8 cellular contexts compared by ENCODE assay signal in genomic region chr1:182604128-182604834, GRCh38. TPM values are rescaled to one million over a fixed set of nuclear protein-coding genes. Genes with fewer than 3 reads are reported as not detected.
DNase-seq lines count a peak whose midpoint lies in the region; ATAC-seq and TF ChIP-seq lines count a peak whose summit lies in the region.

Gene RGS16, minus strand, starts transcription at chr1:182604389. Its CDS starts 130 bp downstream, at chr1:182604259.

- peaks cover 30% of the 10 kb centered on the region for H3K4me1 Mint-ChIP-seq in activated T-cell treated with anti-CD3 and anti-CD28 coated beads, Interleukin-2, amount 50 U/mL, for 4 hours (ENCODE audit: low read depth)

- H3K9me3 ChIP-seq in Panc1 (ENCODE audit: control insufficient read depth, insufficient read depth, low read depth, low read length) (no peaks in the 10 kb centered on the region), esophagus muscularis mucosa (no peaks in the 10 kb centered on the region), muscle layer of duodenum (ENCODE audit: control insufficient read depth in 1 of 2, low read length in 2 of 2) (no peaks in the 10 kb centered on the region)

- in situ Hi-C loops in Panc1 (cut with HindIII; ENCODE audit: low pct_unique_long_range_greater_than_20kb, low sequenced_read_pairs): no loop called here

- H3K4me3 ChIP-seq in Panc1 (ENCODE audit: low read depth in 2 of 2, low read length in 2 of 2) (peak within 1 kb of the TSS; percentile 35 to 43), esophagus muscularis mucosa (peak within 1 kb of the TSS; percentile 54 to 72 (median 58)), muscle layer of duodenum (ENCODE audit: low read depth in 1 of 2, low read length in 2 of 2) (peak within 1 kb of the TSS; percentile 56 to 78)

- BruUV-seq in Panc1 (replicated peaks; lab: Mats Ljungman, UMichigan): no TSS peak

- H3K27me3 ChIP-seq in Panc1 (ENCODE audit: control insufficient read depth, insufficient read depth, low read length) (peaks cover 7% of the 10 kb centered on the region), esophagus muscularis mucosa (no peaks in the 10 kb centered on the region), muscle layer of duodenum (ENCODE audit: low read depth, low read length) (no peaks in the 10 kb centered on the region)

- no peak for TF ChIP-seq CTCF in Panc1 (IDR thresholded peaks at IDR 0.05)
- TF ChIP-seq CTCF in esophagus muscularis mucosa (IDR thresholded peaks at IDR 0.05): no peak

- H3K27me3 Mint-ChIP-seq in activated T-cell treated with anti-CD3 and anti-CD28 coated beads, Interleukin-2, amount 50 U/mL, for 4 hours (ENCODE audit: low read depth): peaks cover 8% of the 10 kb centered on the region

- no peak for TF ChIP-seq POLR2A in esophagus muscularis mucosa (IDR thresholded peaks at IDR 0.05; ENCODE audit: low read depth)

- peaks cover 9% of the 10 kb centered on the region for H3K36me3 Mint-ChIP-seq in activated T-cell treated with anti-CD3 and anti-CD28 coated beads, Interleukin-2, amount 50 U/mL, for 4 hours (ENCODE audit: insufficient read depth)

- WGBS in esophagus muscularis mucosa: 5% methylated on average over 20 of the region's 44 CpGs

- CTCF ChIA-PET in Panc1 (lab: Charles Lee): no interaction called here

- H3K27ac ChIP-seq in Panc1 (ENCODE audit: low read length) (no peak within 1 kb of the TSS), esophagus muscularis mucosa (replicated peaks in 1 of 4) (peak within 1 kb of the TSS; percentile 44 to 71 (median 57)), muscle layer of duodenum (ENCODE audit: low read length) (peak within 1 kb of the TSS; percentile 2)

- H3K4me1 ChIP-seq in Panc1 (ENCODE audit: control insufficient read depth, insufficient read depth, low read length): no peaks in the 10 kb centered on the region
- peaks cover 24 to 46% (median 42%) of the 10 kb centered on the region in 4 donors for H3K4me1 ChIP-seq in esophagus muscularis mucosa
- H3K4me1 ChIP-seq in muscle layer of duodenum (ENCODE audit: control insufficient read depth in 1 of 2, insufficient read depth in 2 of 2, low read length in 2 of 2): peaks cover 0 to 21% of the 10 kb centered on the region in 2 donors

- H3K36me3 ChIP-seq in Panc1 (ENCODE audit: control insufficient read depth, insufficient read depth, low read length) (no peaks in the 10 kb centered on the region; the same call in 1 of the 2 replicates), esophagus muscularis mucosa (peaks cover 0 to 13% (median 6%) of the 10 kb centered on the region in 4 donors), muscle layer of duodenum (ENCODE audit: control insufficient read depth in 1 of 2, insufficient read depth in 2 of 2, low read length in 2 of 2) (peaks cover 4 to 8% of the 10 kb centered on the region in 2 donors)

- POLR2A ChIA-PET in Panc1 (lab: Charles Lee): no interaction called here

- no peak within 1 kb of the TSS for H3K4me3 Mint-ChIP-seq in activated T-cell treated with anti-CD3 and anti-CD28 coated beads, Interleukin-2, amount 50 U/mL, for 4 hours

- DNase-seq in DMS53 (lab: John Stamatoyannopoulos, UW) (peak; percentile 97), KG1 (lab: John Stamatoyannopoulos, UW) (peak; percentile 80), Panc1 (ENCODE audit: low read depth, low spot score) (no peak), esophagus muscularis mucosa (ENCODE audit: extremely low spot score) (peak; percentile 98)
- peak; percentile 91 for DNase-seq in activated T-cell treated with anti-CD3 and anti-CD28 coated beads, Interleukin-2, amount 50 U/mL, for 4 hours
- peak; percentile 92 to 95 for DNase-seq in stimulated activated CD8-positive, alpha-beta memory T cell treated with anti-CD3 and anti-CD28 coated beads, Interleukin-7, amount 100 ng/mL, for 48 hours (ENCODE audit: extremely low read depth in 1 of 2, low read depth in 1 of 2)

- no peak for TF ChIP-seq EP300 in esophagus muscularis mucosa (IDR thresholded peaks at IDR 0.05)

- no peaks in the 10 kb centered on the region for H3K9me3 Mint-ChIP-seq in activated T-cell treated with anti-CD3 and anti-CD28 coated beads, Interleukin-2, amount 50 U/mL, for 4 hours

- ATAC-seq in GM21619 (IDR thresholded peaks at IDR 0.05; ENCODE audit: unreplicated experiment) (peak; percentile 81), Panc1 (peak; percentile 96)
- ATAC-seq in activated T-cell treated with anti-CD3 and anti-CD28 coated beads, Interleukin-2, amount 50 U/mL, for 4 hours: peak; percentile 95 to 97

- intact Hi-C loops in Panc1 (cut with micrococcal nuclease; ENCODE audit: unreplicated experiment): no loop called here
- intact Hi-C loops in esophagus muscularis mucosa (cut with DNase I): no loop called here

RNA-seq across cellular contexts. Expression of gene RGS16, which starts in this region (rescaled TPM):
- total RNA-seq in Panc1 (2021; ENCODE audit: unreplicated experiment) (0.23 TPM), esophagus muscularis mucosa (10 to 100 TPM in 1 of 4 donors, 1 to 10 TPM in 2, under 1 TPM in 1; 0.83 to 19.7 (median 2.2) TPM)
- 0.42 TPM for polyA plus RNA-seq in Panc1 (2012; ENCODE audit: insufficient read length)
- total RNA-seq in activated T-cell treated with anti-CD3 and anti-CD28 coated beads, Interleukin-2, amount 50 U/mL, for 4 hours: 10 to 100 TPM; 38.8 to 62.8 (median 53.6) TPM

Comparison
In these comparisons a context has a peak if more than half of its experiments do, and no peak if none do; other contexts are left out.
1. Peak in ATAC-seq and H3K4me3 ChIP-seq in Panc1; RNA of the gene not detected or under 1 TPM.